Comparison of ENCODE assay signal across 1 cellular context in genomic region chr3:179446501-179446900, GRCh38.
TF ChIP-seq lines count a peak whose summit lies in the region.

No MANE protein-coding gene starts in this region.

TF ChIP-seq in endothelial cell of umbilical vein, 7 proteins besides CTCF, POLR2A, EP300 and RAD21 (continued from another document):
- no peak for TF ChIP-seq MAX (IDR thresholded peaks at IDR 0.05; ENCODE audit: insufficient read depth, insufficient read length)
- TF ChIP-seq FOS (IDR thresholded peaks at IDR 0.05; ENCODE audit: borderline replicate concordance, insufficient read depth, low read length): no peak
